19 cellular contexts compared by ENCODE assay signal in genomic region chr14:77830692-77831091, GRCh38.
"Had no signal": no experiment of that assay in that cellular context is flagged by ENCODE, and none has a peak within 500 bp of the region (broad histone marks: within the 10 kb centered on the region; RNA-seq: fewer than 3 reads in every experiment).

No MANE protein-coding gene starts in this region.

- H3K27ac Mint-ChIP-seq: activated B cell treated with CpG ODN at 0.5 μM for 24 hours; activated CD8-positive, alpha-beta T cell treated with anti-CD3 and anti-CD28 coated beads for 36 hours; activated naive CD4-positive, alpha-beta T cell treated with anti-CD3 and anti-CD28 coated beads, Interleukin-2, amount 50 U/mL, for 24 hours; neural progenitor cell; stimulated activated naive B cell treated with anti-CD40 and anti-IgM and Interleukin-4, amounts not matched to agents 10 μg/mL and 1 μg/mL and 100 μg/mL, for 72 hours had no signal

- FAIRE-seq: endothelial cell of umbilical vein, TTC549 had no signal

- H3K27me3 Mint-ChIP-seq: activated B cell treated with CpG ODN at 0.5 μM for 24 hours; activated CD8-positive, alpha-beta T cell treated with anti-CD3 and anti-CD28 coated beads for 36 hours; activated naive CD4-positive, alpha-beta T cell treated with anti-CD3 and anti-CD28 coated beads, Interleukin-2, amount 50 U/mL, for 24 hours; central memory CD8-positive, alpha-beta T cell; stimulated activated naive B cell treated with anti-CD40 and anti-IgM and Interleukin-4, amounts not matched to agents 10 μg/mL and 1 μg/mL and 100 μg/mL, for 72 hours had no signal

- DNase-seq: activated B cell treated with CpG ODN at 0.5 μM for 24 hours; activated CD4-positive, alpha-beta T cell treated with anti-CD3 and anti-CD28 coated beads for 48 hours; activated CD8-positive, alpha-beta T cell treated with anti-CD3 and anti-CD28 coated beads for 36 hours; activated effector memory CD4-positive, alpha-beta T cell treated with anti-CD3 and anti-CD28 coated beads, Interleukin-2, amount 50 U/mL, for 16 hours; activated T-cell treated with anti-CD3 and anti-CD28 coated beads, Interleukin-2, amount 50 U/mL, for 4 hours; amniotic stem cell; body of pancreas; foreskin melanocyte; lower lobe of right lung; midbrain; ovary; stimulated activated naive B cell treated with anti-CD40 and anti-IgM and Interleukin-4, amounts not matched to agents 10 μg/mL and 1 μg/mL and 100 μg/mL, for 72 hours; substantia nigra; transverse colon had no signal

- ATAC-seq: activated CD8-positive, alpha-beta T cell treated with anti-CD3 and anti-CD28 coated beads for 36 hours; activated T-cell treated with anti-CD3 and anti-CD28 coated beads, Interleukin-2, amount 50 U/mL, for 4 hours; body of pancreas; lower lobe of right lung; stimulated activated naive B cell treated with anti-CD40 and anti-IgM and Interleukin-4, amounts not matched to agents 10 μg/mL and 1 μg/mL and 100 μg/mL, for 72 hours had no signal

- H3K4me3 Mint-ChIP-seq: activated B cell treated with CpG ODN at 0.5 μM for 24 hours; activated CD8-positive, alpha-beta T cell treated with anti-CD3 and anti-CD28 coated beads for 36 hours; activated naive CD4-positive, alpha-beta T cell treated with anti-CD3 and anti-CD28 coated beads, Interleukin-2, amount 50 U/mL, for 24 hours; activated T-cell treated with anti-CD3 and anti-CD28 coated beads, Interleukin-2, amount 50 U/mL, for 4 hours; central memory CD8-positive, alpha-beta T cell; neural progenitor cell; stimulated activated naive B cell treated with anti-CD40 and anti-IgM and Interleukin-4, amounts not matched to agents 10 μg/mL and 1 μg/mL and 100 μg/mL, for 72 hours had no signal

- H3K4me1 Mint-ChIP-seq: activated B cell treated with CpG ODN at 0.5 μM for 24 hours; activated naive CD4-positive, alpha-beta T cell treated with anti-CD3 and anti-CD28 coated beads, Interleukin-2, amount 50 U/mL, for 24 hours; central memory CD8-positive, alpha-beta T cell; neural progenitor cell; stimulated activated naive B cell treated with anti-CD40 and anti-IgM and Interleukin-4, amounts not matched to agents 10 μg/mL and 1 μg/mL and 100 μg/mL, for 72 hours had no signal

- H3K9me3 Mint-ChIP-seq: activated B cell treated with CpG ODN at 0.5 μM for 24 hours; activated CD8-positive, alpha-beta T cell treated with anti-CD3 and anti-CD28 coated beads for 36 hours; activated naive CD4-positive, alpha-beta T cell treated with anti-CD3 and anti-CD28 coated beads, Interleukin-2, amount 50 U/mL, for 24 hours; activated T-cell treated with anti-CD3 and anti-CD28 coated beads, Interleukin-2, amount 50 U/mL, for 4 hours; central memory CD8-positive, alpha-beta T cell; neural progenitor cell; stimulated activated naive B cell treated with anti-CD40 and anti-IgM and Interleukin-4, amounts not matched to agents 10 μg/mL and 1 μg/mL and 100 μg/mL, for 72 hours had no signal
